In genomic region chr3:159761377-159761776, GRCh38 we compare ENCODE assay signal across 12 cellular contexts.
DNase-seq lines count a peak whose midpoint lies in the region; ATAC-seq and TF ChIP-seq lines count a peak whose summit lies in the region.
"Had no signal": no experiment of that assay in that cellular context is flagged by ENCODE, and none has a peak within 500 bp of the region (broad histone marks: within the 10 kb centered on the region; RNA-seq: fewer than 3 reads in every experiment).

No MANE protein-coding gene starts in this region.

- H3K36me3 Mint-ChIP-seq in osteocyte (ENCODE audit: unreplicated experiment) = no peaks in the 10 kb centered on the region

- no peak overlapping the region for H3K4me3 Mint-ChIP-seq in osteocyte (ENCODE audit: unreplicated experiment)

- DNase-seq in DMS 273 treated with DMSO at 0.1 percent for 48 hours (lab: John Stamatoyannopoulos, UW) = peak; percentile 66
- DNase-seq in RWPE1 (ENCODE audit: low spot score) = no peak
- DNase-seq in fibroblast of pulmonary artery (ENCODE audit: low read depth) = peak; percentile 47
- no peak for DNase-seq in osteocyte (ENCODE audit: extremely low spot score, unreplicated experiment)
- DNase-seq in T-helper 2 cell = no peak
- DNase-seq in NOMO-1 treated with dmso at 0.1 percent for 144 hours (lab: John Stamatoyannopoulos, UW; ENCODE audit: unreplicated experiment) = no peak
- DNase-seq: activated CD4-positive, alpha-beta T cell treated with anti-CD3 and anti-CD28 coated beads, Interleukin-2, amount 50 U/mL, for 48 hours; body of pancreas; NCI-H748 treated with DMSO at 0.1 percent for 48 hours had no signal

- ATAC-seq in GM21737 (IDR thresholded peaks at IDR 0.05; ENCODE audit: unreplicated experiment) = no peak
- no peak for ATAC-seq in HG02884 (IDR thresholded peaks at IDR 0.05; ENCODE audit: unreplicated experiment)
- ATAC-seq: body of pancreas had no signal

- peak overlapping the region; percentile 98 for H3K27ac ChIP-seq in RWPE1
- H3K27ac ChIP-seq: body of pancreas, HL-60 had no signal

- peak overlapping the region; percentile 94 for H3K27ac Mint-ChIP-seq in osteocyte (ENCODE audit: unreplicated experiment)

- TF ChIP-seq CTCF in RWPE1 (conservative IDR thresholded peaks at IDR 0.05; ENCODE audit: low read depth) (no peak), fibroblast of pulmonary artery (IDR thresholded peaks at IDR 0.05; ENCODE audit: low read length, missing control alignments) (no peak), osteocyte (IDR thresholded peaks at IDR 0.05) (no peak)

- H3K4me3 ChIP-seq in fibroblast of pulmonary artery (replicated peaks; ENCODE audit: low read depth, low read length) = no peak overlapping the region
- H3K4me3 ChIP-seq: body of pancreas had no signal

- CTCF ChIA-PET in RWPE1 (lab: Yijun Ruan, JAX) = interaction anchor here (1.0 to 1.9 kb wide), 2 partner anchors 43 to 45 kb away, joined by 3 to 10 read pairs; no protein-coding TSS in a partner anchor

- H3K4me1 Mint-ChIP-seq in osteocyte (ENCODE audit: unreplicated experiment) = peaks cover 40% of the 10 kb centered on the region

- no peaks in the 10 kb centered on the region for H3K27me3 Mint-ChIP-seq in osteocyte (ENCODE audit: unreplicated experiment)

- POLR2A ChIA-PET in RWPE1 (lab: Yijun Ruan, JAX; ENCODE audit: low non-redundant PET) = no interaction called here

- no peaks in the 10 kb centered on the region for H3K9me3 Mint-ChIP-seq in osteocyte (ENCODE audit: unreplicated experiment)

Comparison
In these comparisons a context has a peak if more than half of its experiments do, and no peak if none do; other contexts are left out.
1. DNase-seq: peak in DMS 273 treated with DMSO at 0.1 percent for 48 hours (single experiment) and fibroblast of pulmonary artery (single experiment); none in RWPE1 (single experiment), osteocyte (single experiment), T-helper 2 cell (0 of 5) and NOMO-1 treated with dmso at 0.1 percent for 144 hours (single experiment).